9 cellular contexts compared by ENCODE assay signal in the genomic region with DNA sequence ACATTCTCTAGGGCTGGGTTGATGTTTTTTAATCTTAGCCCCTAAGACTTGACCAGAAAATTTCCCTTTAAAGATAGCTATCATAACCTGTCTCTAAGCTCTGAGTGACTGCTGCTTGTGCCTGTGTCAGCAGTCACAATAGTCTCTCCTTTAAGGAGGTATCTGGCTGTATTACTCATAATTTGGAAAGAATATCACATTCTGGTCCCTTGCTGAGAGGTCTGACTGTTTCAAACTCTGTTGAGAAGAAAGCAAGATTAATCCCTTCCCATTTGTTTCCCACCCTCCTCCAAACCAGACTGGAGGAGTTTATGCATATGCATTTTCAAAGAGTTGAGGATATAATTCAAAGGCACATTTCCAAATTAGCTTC. TPM values are rescaled to one million over a fixed set of nuclear protein-coding genes. Genes with fewer than 3 reads are reported as not detected.
DNase-seq lines count a peak whose midpoint lies in the region; ATAC-seq and TF ChIP-seq lines count a peak whose summit lies in the region.
"Had no signal": no experiment of that assay in that cellular context is flagged by ENCODE, and none has a peak within 500 bp of the region (broad histone marks: within the 10 kb centered on the region; RNA-seq: fewer than 3 reads in every experiment).

No MANE protein-coding gene starts in this region.

- H3K36me3 ChIP-seq in A673 (ENCODE audit: insufficient read depth, low read length, poor library complexity, severe bottlenecking) = no peaks in the 10 kb centered on the region
- no peaks in the 10 kb centered on the region for H3K36me3 ChIP-seq in brain microvascular endothelial cell (replicated peaks)
- no peaks in the 10 kb centered on the region for H3K36me3 ChIP-seq in mesendoderm (ENCODE audit: control insufficient read depth, insufficient read depth, low read length)

- H3K27ac ChIP-seq in A673 (ENCODE audit: low read depth, low read length, poor library complexity, severe bottlenecking) = no peak overlapping the region
- no peak overlapping the region for H3K27ac ChIP-seq in brain microvascular endothelial cell
- H3K27ac ChIP-seq in mesendoderm (ENCODE audit: low read depth, low read length) = no peak overlapping the region

- H3K56ac ChIP-seq in mesendoderm (ENCODE audit: low read length) = peak overlapping the region; percentile 58

- H2BK15ac ChIP-seq in mesendoderm (replicated peaks; ENCODE audit: low read depth) = no peak overlapping the region

- peak overlapping the region; percentile 42 for H3K4me2 ChIP-seq in mesendoderm (ENCODE audit: low read length)

- BruUV-seq in A673 (replicated peaks; lab: Mats Ljungman, UMichigan) = no TSS peak

- peak overlapping the region; percentile 48 for H3K4me3 ChIP-seq in A673 (ENCODE audit: low read depth, low read length, poor library complexity, severe bottlenecking)
- H3K4me3 ChIP-seq in brain microvascular endothelial cell (ENCODE audit: low read depth, low read length) = peak overlapping the region; percentile 65
- H3K4me3 ChIP-seq in mesendoderm (ENCODE audit: low read length) = no peak overlapping the region

- DNase-seq in A673 (ENCODE audit: low spot score) = peak; percentile 34
- DNase-seq in brain microvascular endothelial cell = no peak
- no peak for DNase-seq in mesendoderm
- DNase-seq in NCI-H748 (lab: John Stamatoyannopoulos, UW; ENCODE audit: unreplicated experiment) = no peak
- no peak for DNase-seq in midbrain (lab: John Stamatoyannopoulos, UW)
- DNase-seq in stimulated activated naive CD4-positive, alpha-beta T cell (lab: John Stamatoyannopoulos, UW) = no peak
- no peak for DNase-seq in GF-D8 (lab: John Stamatoyannopoulos, UW)

- no peaks in the 10 kb centered on the region for H3K79me1 ChIP-seq in mesendoderm (ENCODE audit: low read length)

- H3K9me3 ChIP-seq in A673 (ENCODE audit: low read depth, low read length, poor library complexity, severe bottlenecking) = no peaks in the 10 kb centered on the region

- CTCF ChIA-PET in A673 (lab: Charles Lee) = no interaction called here

- H3K4me1 ChIP-seq in A673 (ENCODE audit: insufficient read depth, low read length, poor library complexity, severe bottlenecking) = peaks cover 22% of the 10 kb centered on the region
- H3K4me1 ChIP-seq in mesendoderm (ENCODE audit: control insufficient read depth, low read depth, low read length) = peaks cover 3% of the 10 kb centered on the region

- H4K8ac ChIP-seq in mesendoderm (ENCODE audit: low read depth, low read length) = no peak overlapping the region

- H4K5ac ChIP-seq in mesendoderm (ENCODE audit: low read length) = no peak overlapping the region

- in situ Hi-C loops in brain microvascular endothelial cell (cut with HindIII; ENCODE audit: low pct_ligation_motif_present, low sequenced_read_pairs) = no loop called here

- no peaks in the 10 kb centered on the region for H3K79me2 ChIP-seq in mesendoderm (ENCODE audit: control insufficient read depth, insufficient read depth, low read length)

- no peak overlapping the region for H3K23ac ChIP-seq in mesendoderm (ENCODE audit: low read length)

- H3K18ac ChIP-seq in mesendoderm (ENCODE audit: low read length) = no peak overlapping the region

- H3K27me3 ChIP-seq in A673 (replicated peaks; ENCODE audit: insufficient read depth, low read depth, low read length, poor library complexity) (peaks cover 38% of the 10 kb centered on the region), brain microvascular endothelial cell (replicated peaks) (no peaks in the 10 kb centered on the region), mesendoderm (ENCODE audit: insufficient read depth, low read length, poor library complexity) (no peaks in the 10 kb centered on the region)

- H2AK5ac ChIP-seq in mesendoderm (ENCODE audit: low read length) = no peak overlapping the region

- H2BK5ac ChIP-seq in mesendoderm (ENCODE audit: low read length) = no peak overlapping the region

- intact Hi-C loops in A673 (cut with micrococcal nuclease; ENCODE audit: unreplicated experiment) = no loop called here

- H3K4ac ChIP-seq in mesendoderm (ENCODE audit: low read depth, low read length) = no peak overlapping the region

- peak; percentile 17 for ATAC-seq in HG02610 (IDR thresholded peaks at IDR 0.05; ENCODE audit: unreplicated experiment)

- H3K9ac ChIP-seq in mesendoderm (ENCODE audit: low read length) = peak overlapping the region; percentile 47

- POLR2A ChIA-PET in A673 (lab: Charles Lee; ENCODE audit: low non-redundant PET) = no interaction called here

- H2BK120ac ChIP-seq in mesendoderm (ENCODE audit: low read depth, low read length) = no peak overlapping the region

- TF ChIP-seq CTCF in A673 (conservative IDR thresholded peaks at IDR 0.05; ENCODE audit: low read depth, low read length) = no peak
- no peak for TF ChIP-seq CTCF in brain microvascular endothelial cell (IDR thresholded peaks at IDR 0.05; ENCODE audit: low read depth, low read length, missing control alignments)

RNA-seq across cellular contexts. Expression of gene HTR2A, which starts 2.3 kb away (rescaled TPM):
- not detected in 2 replicates for total RNA-seq in A673 (2021)
- not detected for polyA plus RNA-seq in mesendoderm (2013, experiment 1 of 2)
- polyA plus RNA-seq in mesendoderm (2013, experiment 2 of 2) = not detected
- total RNA-seq: NCI-H460 had no signal
